ENCODE assay signal across 15 cellular contexts in the genomic region with DNA sequence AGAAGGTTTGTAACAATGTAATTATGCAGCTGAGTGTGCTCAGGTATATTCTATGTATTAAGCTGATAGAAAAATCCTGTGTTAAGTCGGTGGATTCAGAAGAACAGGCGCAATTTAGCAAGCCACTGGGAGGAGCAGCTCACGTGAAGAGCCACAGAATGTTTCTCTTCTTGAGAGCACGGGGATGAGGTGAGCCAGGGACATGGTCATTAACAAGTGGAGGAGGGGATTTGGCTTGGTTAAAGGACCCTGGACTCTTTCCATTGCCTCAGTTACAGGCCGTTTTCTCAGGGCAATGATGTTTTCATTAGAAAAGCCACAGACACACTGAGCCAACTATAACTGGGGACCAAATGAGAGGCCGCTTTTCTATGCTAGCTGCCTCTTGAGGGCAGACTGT.
DNase-seq lines count a peak whose midpoint lies in the region; ATAC-seq and TF ChIP-seq lines count a peak whose summit lies in the region.
"Had no signal": no experiment of that assay in that cellular context is flagged by ENCODE, and none has a peak within 500 bp of the region (broad histone marks: within the 10 kb centered on the region; RNA-seq: fewer than 3 reads in every experiment).

No MANE protein-coding gene starts in this region.

- H2AFZ ChIP-seq in mammary epithelial cell (ENCODE audit: low read depth, low read length) = no peak overlapping the region

- no peak overlapping the region for H3K4me3 Mint-ChIP-seq in stimulated activated effector memory CD8-positive, alpha-beta T cell treated with anti-CD3 and anti-CD28 coated beads, Interleukin-12 subunit alpha, Interleukin-12 subunit beta, amount 100 ng/mL, for 72 hours
- H3K4me3 Mint-ChIP-seq: B cell; CD4-positive, CD25-positive, alpha-beta regulatory T cell; CD8-positive, alpha-beta memory T cell; H9 had no signal

- H3K4me2 ChIP-seq in BLaER1 (peak overlapping the region; percentile 39; the same call in 1 of the 2 replicates), mammary epithelial cell (ENCODE audit: insufficient read depth, low read depth, low read length) (no peak overlapping the region)

- CTCF ChIA-PET in mammary epithelial cell (lab: Charles Lee; ENCODE audit: low non-redundant PET) = no interaction called here

- peaks cover 87% of the 10 kb centered on the region for H3K4me1 ChIP-seq in BLaER1
- no peaks in the 10 kb centered on the region for H3K4me1 ChIP-seq in mammary epithelial cell (ENCODE audit: insufficient read depth, low read length)

- H3K9me3 Mint-ChIP-seq in stimulated activated effector memory CD8-positive, alpha-beta T cell treated with anti-CD3 and anti-CD28 coated beads, Interleukin-12 subunit alpha, Interleukin-12 subunit beta, amount 100 ng/mL, for 72 hours = no peaks in the 10 kb centered on the region
- H3K9me3 Mint-ChIP-seq: CD4-positive, CD25-positive, alpha-beta regulatory T cell; CD8-positive, alpha-beta memory T cell; H9 had no signal

- intact Hi-C loops in mammary epithelial cell (cut with micrococcal nuclease) = no loop called here

- WGBS in mammary epithelial cell (ENCODE audit: low coverage, missing lambda C conversion rate) = 64% methylated on average over 5 of the region's 6 CpGs

- BruUV-seq in mammary epithelial cell (replicated peaks; lab: Mats Ljungman, UMichigan) = no TSS peak

- no peak overlapping the region for H3K4me3 ChIP-seq in BLaER1
- H3K4me3 ChIP-seq in WERI-Rb-1 (ENCODE audit: low read depth, low read length) = no peak overlapping the region
- H3K4me3 ChIP-seq in astrocyte of the spinal cord (ENCODE audit: low read depth, low read length) = no peak overlapping the region
- no peak overlapping the region for H3K4me3 ChIP-seq in mammary epithelial cell (replicated peaks in 1 of 3; ENCODE audit: insufficient read depth in 1 of 3, low read depth in 2 of 3, low read length in 3 of 3)

- TF ChIP-seq CTCF in WERI-Rb-1 (IDR thresholded peaks at IDR 0.05; ENCODE audit: low read depth, low read length) (no peak), astrocyte of the spinal cord (IDR thresholded peaks at IDR 0.05; ENCODE audit: low read depth, low read length) (no peak), mammary epithelial cell (conservative IDR thresholded peaks at IDR 0.05 in 1 of 2, IDR thresholded peaks at IDR 0.05 in 1 of 2; ENCODE audit: extremely low read depth in 1 of 2, insufficient read depth in 1 of 2, low read depth in 1 of 2, low read length in 2 of 2) (no peak)

- in situ Hi-C loops in astrocyte of the spinal cord (cut with HindIII; ENCODE audit: low sequenced_read_pairs) = no loop called here
- in situ Hi-C loops in mammary epithelial cell (cut with MboI; ENCODE audit: low sequenced_read_pairs in 2 of 2) = no loop called here

- H3K9me3 ChIP-seq in BLaER1 (peaks cover 17% of the 10 kb centered on the region), WERI-Rb-1 (ENCODE audit: severe bottlenecking) (no peaks in the 10 kb centered on the region), mammary epithelial cell (replicated peaks; ENCODE audit: insufficient read depth, low read length) (no peaks in the 10 kb centered on the region)

- H3K36me3 ChIP-seq in BLaER1 = peaks cover 44% of the 10 kb centered on the region
- H3K36me3 ChIP-seq in WERI-Rb-1 = no peaks in the 10 kb centered on the region
- no peaks in the 10 kb centered on the region for H3K36me3 ChIP-seq in mammary epithelial cell (ENCODE audit: insufficient read depth, low read length)

- no peaks in the 10 kb centered on the region for H3K36me3 Mint-ChIP-seq in stimulated activated effector memory CD8-positive, alpha-beta T cell treated with anti-CD3 and anti-CD28 coated beads, Interleukin-12 subunit alpha, Interleukin-12 subunit beta, amount 100 ng/mL, for 72 hours

- no peaks in the 10 kb centered on the region for H3K79me2 ChIP-seq in mammary epithelial cell (ENCODE audit: insufficient read depth, low read length)

- peak overlapping the region; percentile 13 for H3K27ac Mint-ChIP-seq in stimulated activated effector memory CD8-positive, alpha-beta T cell treated with anti-CD3 and anti-CD28 coated beads, Interleukin-12 subunit alpha, Interleukin-12 subunit beta, amount 100 ng/mL, for 72 hours
- H3K27ac Mint-ChIP-seq: B cell, H9 had no signal

- dilution Hi-C loops in mammary epithelial cell (cut with HindIII; ENCODE audit: low sequenced_read_pairs) = no loop called here

- H3K27ac ChIP-seq in BLaER1 = peak overlapping the region; percentile 28; the same call in 1 of the 2 replicates
- H3K27ac ChIP-seq in WERI-Rb-1 = no peak overlapping the region
- no peak overlapping the region for H3K27ac ChIP-seq in mammary epithelial cell (ENCODE audit: insufficient read depth, low read depth, low read length)

- H4K20me1 ChIP-seq in BLaER1 (no peaks in the 10 kb centered on the region), mammary epithelial cell (ENCODE audit: insufficient read depth, low read length) (no peaks in the 10 kb centered on the region)

- H3K27me3 ChIP-seq in BLaER1 (no peaks in the 10 kb centered on the region), WERI-Rb-1 (ENCODE audit: insufficient read depth, low read depth, severe bottlenecking) (no peaks in the 10 kb centered on the region), mammary epithelial cell (ENCODE audit: insufficient read depth, low read length) (no peaks in the 10 kb centered on the region)

- no peaks in the 10 kb centered on the region for H3K4me1 Mint-ChIP-seq in stimulated activated effector memory CD8-positive, alpha-beta T cell treated with anti-CD3 and anti-CD28 coated beads, Interleukin-12 subunit alpha, Interleukin-12 subunit beta, amount 100 ng/mL, for 72 hours

- H3K9ac ChIP-seq in BLaER1 (no peak overlapping the region), mammary epithelial cell (ENCODE audit: insufficient read depth, low read length) (no peak overlapping the region)

- DNase-seq in WERI-Rb-1 (peak; percentile 13), astrocyte of the spinal cord (ENCODE audit: low read depth, low spot score) (peak; percentile 26), mammary epithelial cell (no peak)
- no peak for DNase-seq in stimulated activated effector memory CD8-positive, alpha-beta T cell treated with anti-CD3 and anti-CD28 coated beads, Interleukin-12 subunit alpha, Interleukin-12 subunit beta, amount 100 ng/mL, for 72 hours (ENCODE audit: low spot score in 2 of 2)
- DNase-seq: C1 segment of cervical spinal cord; CD4-positive, CD25-positive, alpha-beta regulatory T cell; CD8-positive, alpha-beta memory T cell; COR-L47; DMS 273 treated with DMSO at 0.1 percent for 48 hours; DMS53; H9 had no signal

- no peak for ATAC-seq in stimulated activated effector memory CD8-positive, alpha-beta T cell treated with anti-CD3 and anti-CD28 coated beads, Interleukin-12 subunit alpha, Interleukin-12 subunit beta, amount 100 ng/mL, for 72 hours
- ATAC-seq in HG03097 (IDR thresholded peaks at IDR 0.05; ENCODE audit: low FRiP score, unreplicated experiment) (no peak), GM21737 (IDR thresholded peaks at IDR 0.05; ENCODE audit: unreplicated experiment) (no peak)

Comparison
In these comparisons a context has a peak if more than half of its experiments do, and no peak if none do; other contexts are left out.
1. DNase-seq: peak in WERI-Rb-1 (single experiment) and astrocyte of the spinal cord (single experiment); none in stimulated activated effector memory CD8-positive, alpha-beta T cell treated with anti-CD3 and anti-CD28 coated beads, Interleukin-12 subunit alpha, Interleukin-12 subunit beta, amount 100 ng/mL, for 72 hours (0 of 2) and mammary epithelial cell (single experiment).